In the genomic region with DNA sequence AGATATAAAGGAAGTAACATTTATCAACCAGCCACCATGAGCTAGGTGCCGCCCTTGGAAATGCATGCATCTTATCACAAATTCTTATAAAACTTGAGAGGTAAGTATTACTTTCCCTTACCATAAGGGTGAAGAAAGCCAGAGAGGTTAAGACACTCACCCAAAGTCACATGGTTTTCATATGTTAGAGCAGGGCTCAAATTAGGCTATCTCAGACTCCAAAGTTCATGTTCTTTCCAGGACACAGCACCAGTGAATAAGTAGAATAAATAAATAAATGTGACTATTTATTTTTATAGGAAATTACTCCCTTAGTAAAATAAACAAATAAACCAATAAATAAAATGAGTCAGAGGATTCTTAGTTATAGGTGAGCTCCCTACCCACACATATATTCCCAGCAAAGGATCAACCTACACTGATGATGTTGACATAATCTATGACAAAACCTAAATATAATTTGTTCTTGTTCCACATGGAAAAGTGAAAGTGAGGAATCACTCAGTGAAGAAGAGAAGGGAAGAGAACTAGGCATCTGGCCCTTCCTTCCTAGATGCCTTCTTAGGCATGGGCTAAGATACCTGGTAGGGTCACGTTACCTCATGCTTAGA, we compare ENCODE assay signal across 1 cellular context.
TF ChIP-seq lines count a peak whose summit lies in the region.

No MANE protein-coding gene starts in this region.

TF ChIP-seq in IMR-90, 13 proteins besides CTCF, POLR2A, EP300 and RAD21:
- TF ChIP-seq SMC3 (IDR thresholded peaks at IDR 0.05; ENCODE audit: low read depth, low read length): no peak
- TF ChIP-seq MAFK (IDR thresholded peaks at IDR 0.05; ENCODE audit: low read depth, low read length): no peak
- no peak for TF ChIP-seq NFE2L2 (IDR thresholded peaks at IDR 0.05; ENCODE audit: low read depth, low read length)
- no peak for TF ChIP-seq RFX5 (IDR thresholded peaks at IDR 0.05; ENCODE audit: low read depth, low read length)
- no peak for TF ChIP-seq BHLHE40 (IDR thresholded peaks at IDR 0.05; ENCODE audit: low read depth, low read length)
- TF ChIP-seq FOS (IDR thresholded peaks at IDR 0.05; ENCODE audit: low read depth, low read length): no peak
- no peak for TF ChIP-seq CEBPB (IDR thresholded peaks at IDR 0.05; ENCODE audit: low read depth, low read length)
- TF ChIP-seq RCOR1 (IDR thresholded peaks at IDR 0.05; ENCODE audit: insufficient replicate concordance, low read length): no peak
- TF ChIP-seq CHD1 (IDR thresholded peaks at IDR 0.05; ENCODE audit: low read depth, low read length): no peak
- no peak for TF ChIP-seq MAZ (IDR thresholded peaks at IDR 0.05; ENCODE audit: borderline replicate concordance, low read depth, low read length)
- TF ChIP-seq, protein P1, sequence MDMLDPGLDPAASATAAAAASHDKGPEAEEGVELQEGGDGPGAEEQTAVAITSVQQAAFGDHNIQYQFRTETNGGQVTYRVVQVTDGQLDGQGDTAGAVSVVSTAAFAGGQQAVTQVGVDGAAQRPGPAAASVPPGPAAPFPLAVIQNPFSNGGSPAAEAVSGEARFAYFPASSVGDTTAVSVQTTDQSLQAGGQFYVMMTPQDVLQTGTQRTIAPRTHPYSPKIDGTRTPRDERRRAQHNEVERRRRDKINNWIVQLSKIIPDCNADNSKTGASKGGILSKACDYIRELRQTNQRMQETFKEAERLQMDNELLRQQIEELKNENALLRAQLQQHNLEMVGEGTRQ (IDR thresholded peaks at IDR 0.05; ENCODE audit: low read depth, low read length): no peak
